Comparison of ENCODE assay signal across 9 cellular contexts in the genomic region with DNA sequence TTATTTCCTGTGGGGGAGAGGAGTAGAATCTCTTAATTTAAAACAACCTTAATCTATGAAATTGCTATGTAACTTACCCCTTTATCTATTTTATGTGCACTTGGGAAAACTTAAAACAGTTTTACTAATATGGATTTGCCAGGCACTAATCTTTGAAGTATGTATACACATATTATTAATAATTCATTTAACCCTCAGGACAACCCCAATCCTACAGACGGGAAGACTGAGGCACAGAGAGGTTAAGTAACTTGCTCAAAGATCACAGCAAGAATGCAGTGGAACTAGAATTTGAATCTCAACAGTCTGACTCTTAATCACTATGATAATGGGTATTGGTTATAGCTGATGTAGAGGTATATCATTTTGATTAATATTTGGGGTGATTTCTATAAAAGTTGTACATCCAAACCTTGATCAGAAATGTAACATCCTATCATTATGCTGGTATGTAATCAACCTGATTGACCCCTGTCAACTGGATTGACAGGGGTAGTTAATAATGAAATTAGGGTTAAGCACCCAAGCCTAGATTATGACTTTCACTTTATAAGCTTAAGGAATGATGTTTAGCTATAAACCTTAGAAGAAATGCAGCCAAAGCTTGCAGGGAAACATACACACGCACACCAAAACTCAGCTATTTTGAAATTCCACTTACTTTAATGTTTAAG. TPM values are rescaled to one million over a fixed set of nuclear protein-coding genes. Genes with fewer than 3 reads are reported as not detected.
DNase-seq lines count a peak whose midpoint lies in the region; ATAC-seq and TF ChIP-seq lines count a peak whose summit lies in the region.
"Had no signal": no experiment of that assay in that cellular context is flagged by ENCODE, and none has a peak within 500 bp of the region (broad histone marks: within the 10 kb centered on the region; RNA-seq: fewer than 3 reads in every experiment).

No MANE protein-coding gene starts in this region.

- 56 to 66% methylated on average over 2 of the region's 2 CpGs for WGBS in esophagus squamous epithelium, 2 donors
- 26 to 62% methylated on average over 2 of the region's 2 CpGs for WGBS in sigmoid colon, 2 donors

- TF ChIP-seq CTCF in GM12864 (IDR thresholded peaks at IDR 0.05; ENCODE audit: low read depth, low read length, missing control alignments) (no peak), RWPE2 (IDR thresholded peaks at IDR 0.05; ENCODE audit: poor library complexity, severe bottlenecking) (no peak), esophagus squamous epithelium (IDR thresholded peaks at IDR 0.05) (no peak), sigmoid colon (IDR thresholded peaks at IDR 0.05) (no peak)

- H3K27ac ChIP-seq in RWPE2 (ENCODE audit: poor library complexity, severe bottlenecking) (peak overlapping the region; percentile 81), esophagus squamous epithelium (peak overlapping the region; percentile 92 to 100 (median 99)), sigmoid colon (peak overlapping the region; percentile 74 to 86 (median 80))
- H3K27ac ChIP-seq: neutrophil had no signal

- H3K27me3 ChIP-seq in RWPE2 (ENCODE audit: insufficient read depth, poor library complexity, severe bottlenecking) (no peaks in the 10 kb centered on the region), esophagus squamous epithelium (no peaks in the 10 kb centered on the region), sigmoid colon (no peaks in the 10 kb centered on the region)

- no peak for TF ChIP-seq EP300 in sigmoid colon (IDR thresholded peaks at IDR 0.05)

- no peak for TF ChIP-seq POLR2A in esophagus squamous epithelium (IDR thresholded peaks at IDR 0.05)
- TF ChIP-seq POLR2A in sigmoid colon (IDR thresholded peaks at IDR 0.05) = no peak

- H3K9me3 ChIP-seq in RWPE2 (ENCODE audit: severe bottlenecking) (no peaks in the 10 kb centered on the region), esophagus squamous epithelium (no peaks in the 10 kb centered on the region), sigmoid colon (no peaks in the 10 kb centered on the region)
- H3K9me3 ChIP-seq: neutrophil had no signal

- no peak for ATAC-seq in RWPE2 (ENCODE audit: low read depth)

- intact Hi-C loops in esophagus squamous epithelium (cut with DNase I) = no loop called here
- intact Hi-C loops in sigmoid colon (cut with DNase I) = loop anchor here (5.0 to 10.0 kb wide), 2 partner anchors 52 to 391 kb away; a partner anchor contains a TSS

- H3K36me3 ChIP-seq in RWPE2 (ENCODE audit: low read depth) (0 out of 2 replicates have a peak, but pooled peaks cover 4% of the 10 kb centered on the region), esophagus squamous epithelium (no peaks in the 10 kb centered on the region), sigmoid colon (no peaks in the 10 kb centered on the region)
- H3K36me3 ChIP-seq: neutrophil had no signal

- H3K4me1 ChIP-seq in RWPE2 (ENCODE audit: insufficient read depth, poor library complexity, severe bottlenecking) (peaks cover 12% of the 10 kb centered on the region), esophagus squamous epithelium (peaks cover 7 to 59% (median 13%) of the 10 kb centered on the region in 3 donors), sigmoid colon (peaks cover 0 to 22% (median 18%) of the 10 kb centered on the region in 4 donors)

- H3K4me3 ChIP-seq in GM12864 (ENCODE audit: low read depth, low read length) (peak overlapping the region; percentile 79), RWPE2 (ENCODE audit: severe bottlenecking) (peak overlapping the region; percentile 77), esophagus squamous epithelium (peak overlapping the region; percentile 78 to 100 (median 88)), sigmoid colon (peak overlapping the region in 2 of 4 donors; percentile 63 to 89)

- no peak for DNase-seq in GM12864 (ENCODE audit: low read depth)
- DNase-seq in RWPE2 (ENCODE audit: low spot score) = no peak
- DNase-seq in esophagus squamous epithelium (lab: John Stamatoyannopoulos, UW) = no peak
- DNase-seq in sigmoid colon = no peak
- DNase-seq in D341Med (ENCODE audit: low spot score) = no peak
- DNase-seq in NCI-H146 treated with DMSO at 0.1 percent for 48 hours (lab: John Stamatoyannopoulos, UW; ENCODE audit: unreplicated experiment) = no peak
- no peak for DNase-seq in NCI-H2171 treated with DMSO at 0.1 percent for 48 hours (lab: John Stamatoyannopoulos, UW)
- DNase-seq in retina = no peak

RNA-seq across cellular contexts. Expression of a gene that starts 1.6 kb away (rescaled TPM):
- 10 to 100 TPM; 58.8 to 86.8 (median 64.3) TPM for total RNA-seq in esophagus squamous epithelium
- 10 to 100 TPM in 3 of 4 donors, 1 to 10 TPM in 1; 6.2 to 21.6 (median 11.5) TPM for total RNA-seq in sigmoid colon
- polyA plus RNA-seq in sigmoid colon = 100 to 1,000 TPM; 123 to 184 (median 135) TPM

RNA-seq across cellular contexts. Expression of a gene that starts 52.6 kb away (rescaled TPM):
- 10 to 100 TPM in 3 of 4 donors, 1 to 10 TPM in 1; 6.4 to 61.4 (median 27.8) TPM for total RNA-seq in esophagus squamous epithelium
- 10 to 100 TPM; 46.0 to 88.1 (median 60.8) TPM for total RNA-seq in sigmoid colon
- polyA plus RNA-seq in sigmoid colon = 10 to 100 TPM; 23.8 to 63.3 (median 59.5) TPM
